ENCODE assay signal across 12 cellular contexts in the genomic region with DNA sequence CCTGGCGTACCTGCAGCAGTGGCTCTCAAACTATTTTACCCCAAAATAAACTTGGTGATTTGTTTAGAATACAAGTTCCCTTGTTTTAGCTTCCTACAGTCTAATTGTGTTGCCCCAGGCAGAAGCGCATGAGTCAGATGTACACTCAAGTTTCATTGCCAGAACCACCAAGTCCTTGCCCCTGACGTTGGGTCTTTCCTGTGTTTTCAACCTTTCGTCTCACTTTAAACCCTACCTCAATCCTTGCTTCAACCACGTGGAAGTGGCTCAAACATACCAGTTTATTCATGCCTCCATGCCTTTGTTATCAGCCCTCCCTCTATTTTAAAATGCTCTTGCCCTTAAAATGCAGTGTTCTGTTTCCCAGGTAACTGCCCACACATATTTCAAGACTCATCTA.
DNase-seq lines count a peak whose midpoint lies in the region; ATAC-seq and TF ChIP-seq lines count a peak whose summit lies in the region.
"Had no signal": no experiment of that assay in that cellular context is flagged by ENCODE, and none has a peak within 500 bp of the region (broad histone marks: within the 10 kb centered on the region; RNA-seq: fewer than 3 reads in every experiment).

No MANE protein-coding gene starts in this region.

- no peak overlapping the region for H3K4me3 ChIP-seq in adipocyte (ENCODE audit: low read length)
- H3K4me3 ChIP-seq in retinal pigment epithelial cell (ENCODE audit: low read length) = no peak overlapping the region
- H3K4me3 ChIP-seq in gastrocnemius medialis = no peak overlapping the region
- H3K4me3 ChIP-seq: tibial nerve had no signal

- H3K9ac ChIP-seq in adipocyte (ENCODE audit: low read length) = no peak overlapping the region

- no peak for ATAC-seq in gastrocnemius medialis
- ATAC-seq: left cardiac atrium; naive thymus-derived CD8-positive, alpha-beta T cell had no signal

- TF ChIP-seq CTCF in retinal pigment epithelial cell (conservative IDR thresholded peaks at IDR 0.05; ENCODE audit: low read depth, low read length) = no peak
- no peak for TF ChIP-seq CTCF in gastrocnemius medialis (IDR thresholded peaks at IDR 0.05 in 4 of 5, conservative IDR thresholded peaks at IDR 0.05 in 1 of 5)

- H3K27me3 ChIP-seq in adipocyte (replicated peaks; ENCODE audit: control insufficient read depth, insufficient read depth, low read length) = no peaks in the 10 kb centered on the region
- H3K27me3 ChIP-seq in gastrocnemius medialis = no peaks in the 10 kb centered on the region
- H3K27me3 ChIP-seq: tibial nerve had no signal

- H3K36me3 ChIP-seq in adipocyte (ENCODE audit: control insufficient read depth, insufficient read depth, low read length, severe bottlenecking) (no peaks in the 10 kb centered on the region), gastrocnemius medialis (no peaks in the 10 kb centered on the region)
- H3K36me3 ChIP-seq: tibial nerve had no signal

- in situ Hi-C loops in gastrocnemius medialis (cut with MboI; ENCODE audit: low sequenced_read_pairs in 4 of 4) = no loop called here

- H3K9me3 ChIP-seq in adipocyte (ENCODE audit: control insufficient read depth, low read length) = no peaks in the 10 kb centered on the region
- no peaks in the 10 kb centered on the region for H3K9me3 ChIP-seq in gastrocnemius medialis
- H3K9me3 ChIP-seq: tibial nerve had no signal

- no peak for TF ChIP-seq POLR2A in gastrocnemius medialis (IDR thresholded peaks at IDR 0.05)

- H3K4me1 ChIP-seq in adipocyte (ENCODE audit: control insufficient read depth, insufficient read depth, low read length) (peaks cover 17% of the 10 kb centered on the region), gastrocnemius medialis (no peaks in the 10 kb centered on the region)
- H3K4me1 ChIP-seq: tibial nerve had no signal

- no peak overlapping the region for H3K27ac ChIP-seq in gastrocnemius medialis
- H3K27ac ChIP-seq: tibial nerve had no signal

- intact Hi-C loops in gastrocnemius medialis (cut with DNase I; ENCODE audit: low total_unique reads) = no loop called here

- peak; percentile 88 for DNase-seq in HPDE6-E6E7 (ENCODE audit: extremely low spot score)
- peak; percentile 73 for DNase-seq in adipocyte (ENCODE audit: low read depth)
- peak; percentile 71 for DNase-seq in fibroblast of gingiva (ENCODE audit: low read depth)
- peak; percentile 49 for DNase-seq in retinal pigment epithelial cell (ENCODE audit: low read depth)
- no peak for DNase-seq in NCI-H524 treated with DMSO at 0.1 percent for 48 hours (lab: John Stamatoyannopoulos, UW)
- no peak for DNase-seq in germinal center (ENCODE audit: low spot score)
- no peak for DNase-seq in gastrocnemius medialis
- DNase-seq: activated naive CD4-positive, alpha-beta T cell treated with Interleukin-2 at 50 U/mL for 16 hours; left cardiac atrium; naive thymus-derived CD8-positive, alpha-beta T cell; NCI-H2171 treated with DMSO at 0.1 percent for 48 hours had no signal

Comparison
In these comparisons a context has a peak if more than half of its experiments do, and no peak if none do; other contexts are left out.
1. DNase-seq: peak in HPDE6-E6E7 (single experiment), adipocyte (single experiment), fibroblast of gingiva (single experiment) and retinal pigment epithelial cell (single experiment); none in NCI-H524 treated with DMSO at 0.1 percent for 48 hours (single experiment), germinal center (single experiment) and gastrocnemius medialis (0 of 2).